Comparison of ENCODE assay signal across 15 cellular contexts in genomic region chr2:57809230-57809629, GRCh38.
A peak's percentile ranks its signal among the peaks of the same experiment; 100 is the strongest.
DNase-seq lines count a peak whose midpoint lies in the region; ATAC-seq, FAIRE-seq and TF ChIP-seq lines count a peak whose summit lies in the region.
"Had no signal": no experiment of that assay in that cellular context is flagged by ENCODE, and none has a peak within 500 bp of the region (broad histone marks: within the 10 kb centered on the region; RNA-seq: fewer than 3 reads in every experiment).

No MANE protein-coding gene starts in this region.

- no peak overlapping the region for H3K4me3 ChIP-seq in heart right ventricle
- H3K4me3 ChIP-seq: Peyer's patch had no signal

- no peaks in the 10 kb centered on the region for H3K4me1 ChIP-seq in heart right ventricle
- H3K4me1 ChIP-seq: Peyer's patch had no signal

- H3K27ac ChIP-seq in heart right ventricle, result no peak overlapping the region
- H3K27ac ChIP-seq: Peyer's patch had no signal

- FAIRE-seq in GM12892 (lab: Jason Lieb, UNC), result peak; percentile 61
- FAIRE-seq: endothelial cell of umbilical vein, H1 had no signal

- H3K36me3 ChIP-seq in heart right ventricle, result no peaks in the 10 kb centered on the region
- H3K36me3 ChIP-seq: Peyer's patch had no signal

- no peak for TF ChIP-seq CTCF in heart right ventricle (IDR thresholded peaks at IDR 0.05)

- H3K9me3 ChIP-seq in heart right ventricle, result no peaks in the 10 kb centered on the region
- H3K9me3 ChIP-seq: Peyer's patch had no signal

- TF ChIP-seq POLR2A in GM12892 (IDR thresholded peaks at IDR 0.05; ENCODE audit: low read depth, low read length), result no peak

- H3K27me3 ChIP-seq in heart right ventricle, result no peaks in the 10 kb centered on the region
- H3K27me3 ChIP-seq: Peyer's patch had no signal

- ATAC-seq in GM19351 (IDR thresholded peaks at IDR 0.05; ENCODE audit: unreplicated experiment), result peak; percentile 97
- ATAC-seq in HG02623 (IDR thresholded peaks at IDR 0.05; ENCODE audit: unreplicated experiment), result peak; percentile 96
- ATAC-seq in HG03280 (IDR thresholded peaks at IDR 0.05; ENCODE audit: unreplicated experiment), result peak; percentile 97
- no peak for ATAC-seq in heart right ventricle

- DNase-seq in GM12892 (ENCODE audit: insufficient read length), result no peak
- no peak for DNase-seq in globus pallidus (ENCODE audit: low spot score)
- no peak for DNase-seq in NOMO-1 (lab: John Stamatoyannopoulos, UW; ENCODE audit: unreplicated experiment in 2 of 2)
- DNase-seq in NCI-H82 treated with DMSO at 0.1 percent for 48 hours (lab: John Stamatoyannopoulos, UW; ENCODE audit: unreplicated experiment), result no peak
- no peak for DNase-seq in heart right ventricle
- DNase-seq: DMS79; mesendoderm; NCI-H2081 treated with DMSO at 0.1 percent for 48 hours; Peyer's patch; stimulated activated CD4-positive, alpha-beta T cell treated with anti-CD3 and anti-CD28 coated beads, Interleukin-2, amount 100 ng/mL, for 48 hours had no signal

- intact Hi-C loops in heart right ventricle (cut with DNase I), result no loop called here

Comparison
In these comparisons a context has a peak if more than half of its experiments do, and no peak if none do; other contexts are left out.
1. ATAC-seq: peak in GM19351 (single experiment), HG02623 (single experiment) and HG03280 (single experiment); none in heart right ventricle (0 of 8).